20 cellular contexts compared by ENCODE assay signal in the genomic region with DNA sequence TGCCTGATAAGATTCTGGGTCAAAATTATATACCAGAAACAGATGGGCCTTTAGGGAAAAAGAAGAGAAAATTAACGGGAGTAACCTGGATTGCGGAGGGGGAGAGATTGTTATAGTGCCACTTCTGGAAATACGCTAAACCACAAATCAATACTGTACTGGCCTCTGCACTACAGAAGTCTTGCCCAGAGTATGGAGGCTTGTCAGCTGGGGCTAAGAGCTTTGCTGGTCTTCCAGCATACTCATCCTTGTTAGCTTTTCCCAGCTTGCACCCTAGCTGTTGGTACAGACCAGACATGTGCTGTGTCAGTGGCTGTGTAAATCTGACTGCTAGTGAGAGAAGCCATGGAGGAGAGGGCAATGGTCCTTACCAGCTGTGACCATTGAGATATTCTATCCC.
"Had no signal": no experiment of that assay in that cellular context is flagged by ENCODE, and none has a peak within 500 bp of the region (broad histone marks: within the 10 kb centered on the region; RNA-seq: fewer than 3 reads in every experiment).

No MANE protein-coding gene starts in this region.

- H3K4me2 ChIP-seq: neural progenitor cell had no signal

- H3K27ac ChIP-seq: ascending aorta, breast epithelium, gastroesophageal sphincter, neural progenitor cell, psoas muscle, suprapubic skin, WERI-Rb-1 had no signal

- H2AFZ ChIP-seq: neural progenitor cell had no signal

- H3K4me1 ChIP-seq: ascending aorta, breast epithelium, neural progenitor cell, suprapubic skin had no signal

- DNase-seq: activated CD4-positive, alpha-beta T cell treated with anti-CD3 and anti-CD28 coated beads, Interleukin-2, amount 50 U/mL, for 48 hours; activated naive CD4-positive, alpha-beta T cell treated with Interleukin-2 at 50 U/mL for 16 hours; cerebellar nuclear complex; cortex of kidney; heart right ventricle; left ventricle myocardium superior; psoas muscle; right cardiac atrium; small intestine; stimulated activated CD4-positive, alpha-beta T cell treated with anti-CD3 and anti-CD28 coated beads, Interleukin-15, amount 100 ng/mL, for 24 hours; stimulated activated CD4-positive, alpha-beta T cell treated with anti-CD3 and anti-CD28 coated beads, Interleukin-2, amount 100 ng/mL, for 48 hours; stimulated activated naive CD8-positive, alpha-beta T cell treated with anti-CD3 and anti-CD28 coated beads, Interleukin-15, amount 100 ng/mL, for 72 hours; SW 1271; WERI-Rb-1 had no signal

- H3K9ac ChIP-seq: neural progenitor cell had no signal

- H3K27me3 ChIP-seq: ascending aorta, breast epithelium, gastroesophageal sphincter, heart right ventricle, neural progenitor cell, suprapubic skin had no signal

- H3K36me3 ChIP-seq: breast epithelium, neural progenitor cell had no signal

- ATAC-seq: activated T-helper 17 cell treated with anti-CD3 and anti-CD28 coated beads, Interleukin-2, amount 50 U/mL, for 72 hours; gastroesophageal sphincter; left ventricle myocardium superior; psoas muscle; stimulated activated naive CD8-positive, alpha-beta T cell treated with anti-CD3 and anti-CD28 coated beads, Interleukin-15, amount 100 ng/mL, for 72 hours had no signal

- H3K4me3 ChIP-seq: ascending aorta, breast epithelium, gastroesophageal sphincter, heart right ventricle, neural progenitor cell, psoas muscle, suprapubic skin had no signal

- H3K9me3 ChIP-seq: ascending aorta, breast epithelium, gastroesophageal sphincter, heart right ventricle, psoas muscle, suprapubic skin had no signal
